In genomic region chr6:149566372-149567193, GRCh38 we compare ENCODE assay signal across 8 cellular contexts. TPM values are rescaled to one million over a fixed set of nuclear protein-coding genes. Genes with fewer than 3 reads are reported as not detected.
DNase-seq lines count a peak whose midpoint lies in the region; ATAC-seq and TF ChIP-seq lines count a peak whose summit lies in the region.

TSS of gene GINM1 (plus strand) at chr6:149566375. CDS start at chr6:149566415, 40 bp downstream.

- H3K4me3 ChIP-seq in iPS-18c (ENCODE audit: insufficient read depth, low read depth, low read length) (peak within 1 kb of the TSS; percentile 94), skeletal muscle satellite cell (ENCODE audit: low read length) (peak within 1 kb of the TSS; percentile 96)

- ATAC-seq in GM21717 (IDR thresholded peaks at IDR 0.05; ENCODE audit: unreplicated experiment) = peak; percentile 19

- H3K27ac Mint-ChIP-seq in brain = peak within 1 kb of the TSS; percentile 64 to 82 (median 76)

- no peak for TF ChIP-seq CTCF in brain (conservative IDR thresholded peaks at IDR 0.05)

- H3K4me1 ChIP-seq in skeletal muscle satellite cell (ENCODE audit: control insufficient read depth, insufficient read depth, low read length) = peaks cover 15% of the 10 kb centered on the region

- peak; percentile 48 for DNase-seq in EH (ENCODE audit: low read depth)
- peak; percentile 45 to 54 for DNase-seq in Kasumi-1 (lab: John Stamatoyannopoulos, UW)
- peak; percentile 38 for DNase-seq in T-helper 9 cell
- DNase-seq in GM19240 (ENCODE audit: insufficient read length, low spot score) = no peak

- H3K36me3 Mint-ChIP-seq in brain = no peaks in the 10 kb centered on the region

- H3K9me3 ChIP-seq in iPS-18c (ENCODE audit: control insufficient read depth, insufficient read depth, low read length) (no peaks in the 10 kb centered on the region), skeletal muscle satellite cell (replicated peaks; ENCODE audit: low read length) (no peaks in the 10 kb centered on the region)

- peak within 1 kb of the TSS; percentile 98 for H3K4me2 ChIP-seq in skeletal muscle satellite cell (ENCODE audit: low read length)

- peaks cover 33% of the 10 kb centered on the region for H3K4me1 Mint-ChIP-seq in brain

- no peaks in the 10 kb centered on the region for H3K27me3 ChIP-seq in skeletal muscle satellite cell (ENCODE audit: control insufficient read depth, insufficient read depth, low read length)

- peaks cover 14% of the 10 kb centered on the region for H3K27me3 Mint-ChIP-seq in brain

- H3K9ac ChIP-seq in skeletal muscle satellite cell (ENCODE audit: low read depth, low read length) = peak within 1 kb of the TSS; percentile 90

- no peaks in the 10 kb centered on the region for H3K36me3 ChIP-seq in skeletal muscle satellite cell (ENCODE audit: insufficient read depth, low read length)

- H3K4me3 Mint-ChIP-seq in brain = peak within 1 kb of the TSS; percentile 90 to 94 (median 92)

- no peaks in the 10 kb centered on the region for H3K9me3 Mint-ChIP-seq in brain

RNA-seq across cellular contexts. Expression of gene GINM1, which starts in this region (rescaled TPM):
- 41.8 TPM for polyA plus RNA-seq in brain (ENCODE audit: insufficient read depth, low read depth, low replicate concordance)
- 39.1 and 43.3 TPM in 2 replicates for total RNA-seq in skeletal muscle satellite cell (2012; rRNA removed)
